2 cellular contexts compared by ENCODE assay signal in genomic region chr12:53754633-53755261, GRCh38.
TF ChIP-seq lines count a peak whose summit lies in the region.

No MANE protein-coding gene starts in this region.

TF ChIP-seq in SK-N-SH treated with all-trans-retinoic acid at 6 μM for 48 hours, 23 proteins besides CTCF, POLR2A, EP300 and RAD21:
- TF ChIP-seq TSHZ2 (CRISPR knock-in tag; IDR thresholded peaks at IDR 0.05), result no peak
- TF ChIP-seq ZNF70 (CRISPR knock-in tag; IDR thresholded peaks at IDR 0.05), result no peak
- no peak for TF ChIP-seq SNAI2 (CRISPR knock-in tag; IDR thresholded peaks at IDR 0.05)
- no peak for TF ChIP-seq OSR1 (CRISPR knock-in tag; IDR thresholded peaks at IDR 0.05)
- TF ChIP-seq ARNTL (CRISPR knock-in tag; IDR thresholded peaks at IDR 0.05; ENCODE audit: borderline replicate concordance, low read depth), result no peak

TF ChIP-seq in SK-N-SH, 30 proteins besides CTCF, POLR2A, EP300 and RAD21 (continued from another document):
- no peak for TF ChIP-seq IRF3 (IDR thresholded peaks at IDR 0.05; ENCODE audit: low read depth, low read length)
- TF ChIP-seq NFIC (IDR thresholded peaks at IDR 0.05; ENCODE audit: borderline replicate concordance), result no peak
- no peak for TF ChIP-seq ZBTB33 (IDR thresholded peaks at IDR 0.05; ENCODE audit: borderline replicate concordance, low read depth)
- TF ChIP-seq NRF1 (IDR thresholded peaks at IDR 0.05; ENCODE audit: low read depth, low read length), result no peak
- TF ChIP-seq GATA2 (CRISPR knock-in tag; IDR thresholded peaks at IDR 0.05), result no peak
- TF ChIP-seq CHD2 (IDR thresholded peaks at IDR 0.05; ENCODE audit: low read length, partially characterized antibody), result no peak
